21 cellular contexts compared by ENCODE assay signal in the genomic region with DNA sequence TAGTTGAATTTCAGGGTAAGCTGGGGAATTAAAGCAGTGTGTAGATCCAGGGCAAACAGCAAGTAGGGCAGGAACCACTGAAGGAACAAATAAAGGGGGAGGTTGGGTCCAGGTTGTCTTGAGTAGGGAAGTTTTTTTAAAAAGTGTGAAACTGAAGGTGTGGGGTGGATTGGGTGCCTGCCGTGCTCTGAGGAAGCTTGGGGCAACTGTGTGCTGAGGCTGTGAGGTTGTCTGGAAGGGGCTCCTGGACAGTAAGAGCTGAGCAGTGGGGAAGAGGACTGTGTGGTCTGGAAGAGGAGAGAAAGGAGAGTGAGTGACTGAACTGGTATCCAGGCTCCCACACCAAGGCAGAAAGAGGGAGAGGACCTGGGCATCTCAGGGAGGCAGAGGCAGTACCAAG. TPM values are rescaled to one million over a fixed set of nuclear protein-coding genes. Genes with fewer than 3 reads are reported as not detected.
DNase-seq lines count a peak whose midpoint lies in the region; ATAC-seq, FAIRE-seq and TF ChIP-seq lines count a peak whose summit lies in the region.
"Had no signal": no experiment of that assay in that cellular context is flagged by ENCODE, and none has a peak within 500 bp of the region (broad histone marks: within the 10 kb centered on the region; RNA-seq: fewer than 3 reads in every experiment).

No MANE protein-coding gene starts in this region.

- WGBS in HepG2 (ENCODE audit: low lambda C conversion rate) = 36% methylated on average over 1 of the region's 1 CpG

- no peaks in the 10 kb centered on the region for H3K27me3 Mint-ChIP-seq in activated naive CD4-positive, alpha-beta T cell treated with anti-CD3 and anti-CD28 coated beads, Interleukin-2, amount 10 ng/mL, durations not matched to agents 7 days and 5 days
- H3K27me3 Mint-ChIP-seq in T-helper 17 cell = no peaks in the 10 kb centered on the region

- H3K27me3 ChIP-seq in HepG2 (ENCODE audit: control insufficient read depth in 1 of 2, insufficient read depth in 2 of 2, low read length in 2 of 2) = peaks cover 0 to 5% of the 10 kb centered on the region in 2 experiments; a peak in 1 of 5 replicates
- H3K27me3 ChIP-seq: gastroesophageal sphincter, neutrophil had no signal

- BruUV-seq in HepG2 (replicated peaks; lab: Mats Ljungman, UMichigan) = no TSS peak

- no peaks in the 10 kb centered on the region for H3K36me3 ChIP-seq in HepG2 (replicated peaks in 1 of 2; ENCODE audit: control insufficient read depth in 1 of 2, insufficient read depth in 2 of 2, low read length in 2 of 2)
- H3K36me3 ChIP-seq: esophagus muscularis mucosa, gastroesophageal sphincter, neutrophil, WERI-Rb-1 had no signal

- peaks cover 39% of the 10 kb centered on the region for H3K36me3 Mint-ChIP-seq in activated naive CD4-positive, alpha-beta T cell treated with anti-CD3 and anti-CD28 coated beads, Interleukin-2, amount 10 ng/mL, durations not matched to agents 7 days and 5 days
- peaks cover 7% of the 10 kb centered on the region for H3K36me3 Mint-ChIP-seq in T-helper 17 cell (ENCODE audit: low read depth)

- H3K27ac Mint-ChIP-seq in activated naive CD4-positive, alpha-beta T cell treated with anti-CD3 and anti-CD28 coated beads, Interleukin-2, amount 10 ng/mL, durations not matched to agents 7 days and 5 days = peak overlapping the region; percentile 43
- peak overlapping the region; percentile 93 for H3K27ac Mint-ChIP-seq in T-helper 17 cell

- TF ChIP-seq CTCF in HepG2 (CRISPR knock-in tag; IDR thresholded peaks at IDR 0.05) = no peak

- DNase-seq in activated naive CD4-positive, alpha-beta T cell treated with anti-CD3 and anti-CD28 coated beads, Interleukin-2, amount 10 ng/mL, durations not matched to agents 7 days and 5 days = no peak
- no peak for DNase-seq in activated naive CD4-positive, alpha-beta T cell treated with Interleukin-2 at 50 U/mL for 16 hours
- DNase-seq in T-helper 17 cell (no peak), HepG2 (ENCODE audit: low spot score) (no peak)
- DNase-seq: activated gamma-delta T cell; aorta; DMS79 treated with DMSO at 0.1 percent for 48 hours; effector CD4-positive, alpha-beta T cell; mucosa of descending colon; NCI-H1092; NCI-H524; stimulated activated CD4-positive, alpha-beta T cell treated with anti-CD3 and anti-CD28 coated beads, Interleukin-4, amount 100 ng/mL, for 4 hours; WERI-Rb-1 had no signal

- H3K27ac ChIP-seq in HepG2 (ENCODE audit: extremely low read length, insufficient read depth, low read length) = no peak overlapping the region
- H3K27ac ChIP-seq: esophagus muscularis mucosa, gastroesophageal sphincter, neutrophil, WERI-Rb-1 had no signal

- no peak overlapping the region for H3K4me3 Mint-ChIP-seq in activated naive CD4-positive, alpha-beta T cell treated with anti-CD3 and anti-CD28 coated beads, Interleukin-2, amount 10 ng/mL, durations not matched to agents 7 days and 5 days
- H3K4me3 Mint-ChIP-seq in T-helper 17 cell = no peak overlapping the region

- CTCF ChIA-PET in activated naive CD4-positive, alpha-beta T cell treated with anti-CD3 and anti-CD28 coated beads, Interleukin-2, amount 10 ng/mL, durations not matched to agents 7 days and 5 days (lab: Charles Lee) = interaction anchor here (1.5 kb wide), 1 partner anchor 45 kb away, joined by 4 read pairs; a partner anchor contains a TSS
- CTCF ChIA-PET in HepG2 (lab: Yijun Ruan, JAX; ENCODE audit: low intra/inter-chr PET ratio, low total read pairs) = no interaction called here

- H3K9ac ChIP-seq in HepG2 (ENCODE audit: insufficient read depth, low read depth, low read length) = no peak overlapping the region

- H3K4me1 ChIP-seq in HepG2 (ENCODE audit: insufficient read depth, low read length) = peaks cover 8% of the 10 kb centered on the region; the same call in 1 of the 2 replicates
- H3K4me1 ChIP-seq: esophagus muscularis mucosa, gastroesophageal sphincter had no signal

- no peak overlapping the region for H3K4me3 ChIP-seq in HepG2 (replicated peaks in 1 of 3; ENCODE audit: insufficient read depth in 1 of 3, low read depth in 2 of 3, low read length in 3 of 3)
- H3K4me3 ChIP-seq: esophagus muscularis mucosa, gastroesophageal sphincter, mucosa of descending colon, smooth muscle cell had no signal

- POLR2A ChIA-PET in HepG2 (lab: Yijun Ruan, JAX) = no interaction called here

- no peak overlapping the region for H2AFZ ChIP-seq in HepG2 (ENCODE audit: low read length)

- intact Hi-C loops in HepG2 (cut with micrococcal nuclease; ENCODE audit: unreplicated experiment) = no loop called here

- no peak for FAIRE-seq in HepG2 (lab: Jason Lieb, UNC)

- H3K4me1 Mint-ChIP-seq in activated naive CD4-positive, alpha-beta T cell treated with anti-CD3 and anti-CD28 coated beads, Interleukin-2, amount 10 ng/mL, durations not matched to agents 7 days and 5 days = peaks cover 12% of the 10 kb centered on the region
- peaks cover 16% of the 10 kb centered on the region for H3K4me1 Mint-ChIP-seq in T-helper 17 cell

- TF ChIP-seq EP300 in HepG2 (IDR thresholded peaks at IDR 0.05; ENCODE audit: low read depth in 2 of 2, low read length in 2 of 2) = no peak
- TF ChIP-seq EP300 in HepG2 (CRISPR knock-in tag; IDR thresholded peaks at IDR 0.05; ENCODE audit: borderline replicate concordance) = no peak

- H3K79me2 ChIP-seq in HepG2 (ENCODE audit: insufficient read depth, low read length) = no peaks in the 10 kb centered on the region

- no peak for TF ChIP-seq POLR2A in HepG2 (IDR thresholded peaks at IDR 0.05; ENCODE audit: insufficient read depth in 1 of 2, low read depth in 2 of 2, low read length in 2 of 2)

- no peaks in the 10 kb centered on the region for H4K20me1 ChIP-seq in HepG2 (ENCODE audit: insufficient read depth, low read length)

- ATAC-seq in T-helper 17 cell (no peak), HepG2 (peak; percentile 47; the same call in 2 of the 3 replicates), GM21825 (IDR thresholded peaks at IDR 0.05; ENCODE audit: unreplicated experiment) (no peak), GM18511 (IDR thresholded peaks at IDR 0.05; ENCODE audit: unreplicated experiment) (no peak), GM19455 (IDR thresholded peaks at IDR 0.05; ENCODE audit: unreplicated experiment) (no peak)
- ATAC-seq: gastroesophageal sphincter, left lobe of liver, mucosa of descending colon had no signal

- in situ Hi-C loops in HepG2 (cut with HindIII; ENCODE audit: extremely low pct_ligation_motif_present, low pct_unique_long_range_greater_than_20kb) = no loop called here

- H3K4me2 ChIP-seq in HepG2 (ENCODE audit: low read depth, low read length) = no peak overlapping the region
- H3K4me2 ChIP-seq: smooth muscle cell had no signal

- no peaks in the 10 kb centered on the region for H3K9me3 ChIP-seq in T-helper 17 cell (ENCODE audit: control insufficient read depth, low read length, poor library complexity, severe bottlenecking)
- no peaks in the 10 kb centered on the region for H3K9me3 ChIP-seq in HepG2 (ENCODE audit: low read length)
- H3K9me3 ChIP-seq: esophagus muscularis mucosa, gastroesophageal sphincter, mucosa of descending colon, neutrophil had no signal

- TF ChIP-seq RAD21 in HepG2 (CRISPR knock-in tag; IDR thresholded peaks at IDR 0.05) = no peak

- H3K9me3 Mint-ChIP-seq in activated naive CD4-positive, alpha-beta T cell treated with anti-CD3 and anti-CD28 coated beads, Interleukin-2, amount 10 ng/mL, durations not matched to agents 7 days and 5 days = no peaks in the 10 kb centered on the region

RNA-seq across cellular contexts. Expression of a gene that starts 10.9 kb away (rescaled TPM):
- under 1 TPM in 1 of 2 donors, not detected in 1; 0.63 TPM for total RNA-seq in T-helper 17 cell
- total RNA-seq in HepG2 (2016; rRNA removed; fragmentation: Illumina TruSeq; extraction: Trizol) = not detected in 2 replicates
- not detected in 2 replicates for total RNA-seq in HepG2 (2016; cell fraction: cytosol; rRNA removed; fragmentation: Illumina TruSeq; extraction: Trizol; ENCODE audit: low read depth)
- total RNA-seq in HepG2 (2016; cell fraction: insoluble cytoplasmic fraction; rRNA removed; fragmentation: Illumina TruSeq; extraction: Trizol) = not detected in 2 replicates
- total RNA-seq in HepG2 (2016; cell fraction: membrane; rRNA removed; fragmentation: Illumina TruSeq; extraction: Trizol) = not detected in 2 replicates
- total RNA-seq in HepG2 (2016; cell fraction: nucleus; rRNA removed; fragmentation: Illumina TruSeq; extraction: Trizol) = not detected in 2 replicates
- polyA plus RNA-seq in HepG2 (2011; rRNA removed) = 0.08 and 0.10 TPM in 2 replicates
- polyA plus RNA-seq in HepG2 (2011; cell fraction: cytosol; rRNA removed) = 0.05 and 0.08 TPM in 2 replicates
- polyA plus RNA-seq in HepG2 (2011; cell fraction: nucleus; rRNA removed) = 0.34 and 0.66 TPM in 2 replicates
- 0.51 and 0.78 TPM in 2 replicates for polyA plus RNA-seq in HepG2 (2012)
- polyA plus RNA-seq in HepG2 (2016; cell fraction: cytosol; fragmentation: Illumina TruSeq; extraction: Trizol; ENCODE audit: low read depth) = not detected in 2 replicates
- not detected in 2 replicates for polyA plus RNA-seq in HepG2 (2016; cell fraction: insoluble cytoplasmic fraction; fragmentation: Illumina TruSeq; extraction: Trizol; ENCODE audit: low read depth)
- not detected in 2 replicates for polyA plus RNA-seq in HepG2 (2016; cell fraction: membrane; fragmentation: Illumina TruSeq; extraction: Trizol; ENCODE audit: low read depth)
- not detected in 2 replicates for polyA plus RNA-seq in HepG2 (2016; cell fraction: nucleus; fragmentation: Illumina TruSeq; extraction: Trizol; ENCODE audit: insufficient read depth, low read depth)
- polyA minus RNA-seq in HepG2 (2011; rRNA and poly(A)+ RNA removed; ENCODE audit: low replicate concordance) = not detected in 2 replicates
- polyA minus RNA-seq in HepG2 (2011; cell fraction: cytosol; rRNA and poly(A)+ RNA removed) = not detected in 2 replicates
- not detected in 2 replicates for polyA minus RNA-seq in HepG2 (2011; cell fraction: nucleus; rRNA and poly(A)+ RNA removed)

RNA-seq across cellular contexts. Expression of a gene that starts 17.4 kb away (rescaled TPM):
- total RNA-seq in T-helper 17 cell (1 to 10 TPM in 1 of 2 donors, under 1 TPM in 1; 0.97 to 1.3 TPM), HepG2 (2016; rRNA removed; fragmentation: Illumina TruSeq; extraction: Trizol) (7.9 and 20.5 TPM in 2 replicates)
- 14.4 and 19.9 TPM in 2 replicates for total RNA-seq in HepG2 (2016; cell fraction: cytosol; rRNA removed; fragmentation: Illumina TruSeq; extraction: Trizol; ENCODE audit: low read depth)
- 6.3 and 20.7 TPM in 2 replicates for total RNA-seq in HepG2 (2016; cell fraction: insoluble cytoplasmic fraction; rRNA removed; fragmentation: Illumina TruSeq; extraction: Trizol)
- 5.4 and 5.7 TPM in 2 replicates for total RNA-seq in HepG2 (2016; cell fraction: membrane; rRNA removed; fragmentation: Illumina TruSeq; extraction: Trizol)
- total RNA-seq in HepG2 (2016; cell fraction: nucleus; rRNA removed; fragmentation: Illumina TruSeq; extraction: Trizol) = 23.7 and 28.0 TPM in 2 replicates
- 20.1 and 21.1 TPM in 2 replicates for polyA plus RNA-seq in HepG2 (2011; rRNA removed)
- polyA plus RNA-seq in HepG2 (2011; cell fraction: cytosol; rRNA removed) = 12.3 and 21.8 TPM in 2 replicates
- polyA plus RNA-seq in HepG2 (2011; cell fraction: nucleus; rRNA removed) = 72.0 and 79.4 TPM in 2 replicates
- 20.2 and 27.2 TPM in 2 replicates for polyA plus RNA-seq in HepG2 (2012)
- 1.8 and 2.1 TPM in 2 replicates for polyA plus RNA-seq in HepG2 (2016; cell fraction: cytosol; fragmentation: Illumina TruSeq; extraction: Trizol; ENCODE audit: low read depth)
- polyA plus RNA-seq in HepG2 (2016; cell fraction: insoluble cytoplasmic fraction; fragmentation: Illumina TruSeq; extraction: Trizol; ENCODE audit: low read depth) = 8.0 and 10.2 TPM in 2 replicates
- 3.0 and 3.3 TPM in 2 replicates for polyA plus RNA-seq in HepG2 (2016; cell fraction: membrane; fragmentation: Illumina TruSeq; extraction: Trizol; ENCODE audit: low read depth)
- polyA plus RNA-seq in HepG2 (2016; cell fraction: nucleus; fragmentation: Illumina TruSeq; extraction: Trizol; ENCODE audit: insufficient read depth, low read depth) = 52.6 and 56.5 TPM in 2 replicates
- polyA minus RNA-seq in HepG2 (2011; rRNA and poly(A)+ RNA removed; ENCODE audit: low replicate concordance) = 0.12 and 24.7 TPM in 2 replicates
- 10.2 and 13.7 TPM in 2 replicates for polyA minus RNA-seq in HepG2 (2011; cell fraction: cytosol; rRNA and poly(A)+ RNA removed)
- 19.1 and 20.3 TPM in 2 replicates for polyA minus RNA-seq in HepG2 (2011; cell fraction: nucleus; rRNA and poly(A)+ RNA removed)

RNA-seq across cellular contexts. Expression of a gene that starts 21.4 kb away (rescaled TPM):
- total RNA-seq in T-helper 17 cell (100 to 1,000 TPM; 187 to 205 TPM), HepG2 (2016; rRNA removed; fragmentation: Illumina TruSeq; extraction: Trizol) (0.07 and 0.27 TPM in 2 replicates)
- total RNA-seq in HepG2 (2016; cell fraction: cytosol; rRNA removed; fragmentation: Illumina TruSeq; extraction: Trizol; ENCODE audit: low read depth) = not detected in 2 replicates
- 0.15 TPM in 1 of 2 replicates, not detected in the other for total RNA-seq in HepG2 (2016; cell fraction: insoluble cytoplasmic fraction; rRNA removed; fragmentation: Illumina TruSeq; extraction: Trizol)
- 0.10 TPM in 1 of 2 replicates, not detected in the other for total RNA-seq in HepG2 (2016; cell fraction: membrane; rRNA removed; fragmentation: Illumina TruSeq; extraction: Trizol)
- 0.28 and 0.41 TPM in 2 replicates for total RNA-seq in HepG2 (2016; cell fraction: nucleus; rRNA removed; fragmentation: Illumina TruSeq; extraction: Trizol)
- 0.68 and 0.95 TPM in 2 replicates for polyA plus RNA-seq in HepG2 (2011; rRNA removed)
- 0.54 and 0.87 TPM in 2 replicates for polyA plus RNA-seq in HepG2 (2011; cell fraction: cytosol; rRNA removed)
- 0.55 and 0.64 TPM in 2 replicates for polyA plus RNA-seq in HepG2 (2011; cell fraction: nucleus; rRNA removed)
- 1.5 and 2.7 TPM in 2 replicates for polyA plus RNA-seq in HepG2 (2012)
- 0.06 and 0.14 TPM in 2 replicates for polyA plus RNA-seq in HepG2 (2016; cell fraction: cytosol; fragmentation: Illumina TruSeq; extraction: Trizol; ENCODE audit: low read depth)
- 0.16 and 0.24 TPM in 2 replicates for polyA plus RNA-seq in HepG2 (2016; cell fraction: insoluble cytoplasmic fraction; fragmentation: Illumina TruSeq; extraction: Trizol; ENCODE audit: low read depth)
- polyA plus RNA-seq in HepG2 (2016; cell fraction: membrane; fragmentation: Illumina TruSeq; extraction: Trizol; ENCODE audit: low read depth) = not detected in 2 replicates
- 0.52 and 0.68 TPM in 2 replicates for polyA plus RNA-seq in HepG2 (2016; cell fraction: nucleus; fragmentation: Illumina TruSeq; extraction: Trizol; ENCODE audit: insufficient read depth, low read depth)
- polyA minus RNA-seq in HepG2 (2011; rRNA and poly(A)+ RNA removed; ENCODE audit: low replicate concordance) = 2.6 TPM in 1 of 2 replicates, not detected in the other
- polyA minus RNA-seq in HepG2 (2011; cell fraction: cytosol; rRNA and poly(A)+ RNA removed) = 0.20 and 0.70 TPM in 2 replicates
- polyA minus RNA-seq in HepG2 (2011; cell fraction: nucleus; rRNA and poly(A)+ RNA removed) = 0.39 and 0.87 TPM in 2 replicates

RNA-seq across cellular contexts. Expression of a gene that starts 30.0 kb away (rescaled TPM):
- total RNA-seq in T-helper 17 cell = under 1 TPM; 0.26 to 0.45 TPM
- 0.17 and 1.3 TPM in 2 replicates for total RNA-seq in HepG2 (2016; rRNA removed; fragmentation: Illumina TruSeq; extraction: Trizol)
- 0.26 and 0.30 TPM in 2 replicates for total RNA-seq in HepG2 (2016; cell fraction: cytosol; rRNA removed; fragmentation: Illumina TruSeq; extraction: Trizol; ENCODE audit: low read depth)
- 0.15 and 0.84 TPM in 2 replicates for total RNA-seq in HepG2 (2016; cell fraction: insoluble cytoplasmic fraction; rRNA removed; fragmentation: Illumina TruSeq; extraction: Trizol)
- 0.14 and 0.46 TPM in 2 replicates for total RNA-seq in HepG2 (2016; cell fraction: membrane; rRNA removed; fragmentation: Illumina TruSeq; extraction: Trizol)
- total RNA-seq in HepG2 (2016; cell fraction: nucleus; rRNA removed; fragmentation: Illumina TruSeq; extraction: Trizol) = 0.84 and 2.6 TPM in 2 replicates
- 3.6 and 3.8 TPM in 2 replicates for polyA plus RNA-seq in HepG2 (2011; rRNA removed)
- polyA plus RNA-seq in HepG2 (2011; cell fraction: cytosol; rRNA removed) = 0.58 and 1.0 TPM in 2 replicates
- polyA plus RNA-seq in HepG2 (2011; cell fraction: nucleus; rRNA removed) = 31.0 and 48.1 TPM in 2 replicates
- 1.9 and 2.1 TPM in 2 replicates for polyA plus RNA-seq in HepG2 (2012)
- 0.17 and 0.24 TPM in 2 replicates for polyA plus RNA-seq in HepG2 (2016; cell fraction: cytosol; fragmentation: Illumina TruSeq; extraction: Trizol; ENCODE audit: low read depth)
- polyA plus RNA-seq in HepG2 (2016; cell fraction: insoluble cytoplasmic fraction; fragmentation: Illumina TruSeq; extraction: Trizol; ENCODE audit: low read depth) = 0.56 and 0.57 TPM in 2 replicates
- 0.18 and 0.34 TPM in 2 replicates for polyA plus RNA-seq in HepG2 (2016; cell fraction: membrane; fragmentation: Illumina TruSeq; extraction: Trizol; ENCODE audit: low read depth)
- polyA plus RNA-seq in HepG2 (2016; cell fraction: nucleus; fragmentation: Illumina TruSeq; extraction: Trizol; ENCODE audit: insufficient read depth, low read depth) = 9.0 and 13.6 TPM in 2 replicates
- polyA minus RNA-seq in HepG2 (2011; rRNA and poly(A)+ RNA removed; ENCODE audit: low replicate concordance) = 0.07 and 2.9 TPM in 2 replicates
- polyA minus RNA-seq in HepG2 (2011; cell fraction: cytosol; rRNA and poly(A)+ RNA removed) = not detected in 2 replicates
- polyA minus RNA-seq in HepG2 (2011; cell fraction: nucleus; rRNA and poly(A)+ RNA removed) = 8.1 and 8.2 TPM in 2 replicates

RNA-seq across cellular contexts. Expression of a gene that starts 38.4 kb away (rescaled TPM):
- total RNA-seq in T-helper 17 cell = 1 to 10 TPM; 3.8 to 4.6 TPM
- 0.11 TPM in 1 of 2 replicates, not detected in the other for total RNA-seq in HepG2 (2016; rRNA removed; fragmentation: Illumina TruSeq; extraction: Trizol)
- total RNA-seq in HepG2 (2016; cell fraction: cytosol; rRNA removed; fragmentation: Illumina TruSeq; extraction: Trizol; ENCODE audit: low read depth) = not detected in 2 replicates
- total RNA-seq in HepG2 (2016; cell fraction: insoluble cytoplasmic fraction; rRNA removed; fragmentation: Illumina TruSeq; extraction: Trizol) = 0.11 TPM in 1 of 2 replicates, not detected in the other
- 0.07 TPM in 1 of 2 replicates, not detected in the other for total RNA-seq in HepG2 (2016; cell fraction: membrane; rRNA removed; fragmentation: Illumina TruSeq; extraction: Trizol)
- total RNA-seq in HepG2 (2016; cell fraction: nucleus; rRNA removed; fragmentation: Illumina TruSeq; extraction: Trizol) = 0.31 TPM in 1 of 2 replicates, not detected in the other
- 0.26 and 0.51 TPM in 2 replicates for polyA plus RNA-seq in HepG2 (2011; rRNA removed)
- polyA plus RNA-seq in HepG2 (2011; cell fraction: cytosol; rRNA removed) = 0.08 and 0.15 TPM in 2 replicates
- 3.5 and 3.6 TPM in 2 replicates for polyA plus RNA-seq in HepG2 (2011; cell fraction: nucleus; rRNA removed)
- polyA plus RNA-seq in HepG2 (2012) = 0.95 and 1.0 TPM in 2 replicates
- polyA plus RNA-seq in HepG2 (2016; cell fraction: cytosol; fragmentation: Illumina TruSeq; extraction: Trizol; ENCODE audit: low read depth) = not detected in 2 replicates
- polyA plus RNA-seq in HepG2 (2016; cell fraction: insoluble cytoplasmic fraction; fragmentation: Illumina TruSeq; extraction: Trizol; ENCODE audit: low read depth) = not detected in 2 replicates
- 0.11 TPM in 1 of 2 replicates, not detected in the other for polyA plus RNA-seq in HepG2 (2016; cell fraction: membrane; fragmentation: Illumina TruSeq; extraction: Trizol; ENCODE audit: low read depth)
- 1.3 and 2.2 TPM in 2 replicates for polyA plus RNA-seq in HepG2 (2016; cell fraction: nucleus; fragmentation: Illumina TruSeq; extraction: Trizol; ENCODE audit: insufficient read depth, low read depth)
- 0.08 and 0.54 TPM in 2 replicates for polyA minus RNA-seq in HepG2 (2011; rRNA and poly(A)+ RNA removed; ENCODE audit: low replicate concordance)
- polyA minus RNA-seq in HepG2 (2011; cell fraction: cytosol; rRNA and poly(A)+ RNA removed) = not detected in 2 replicates
- 0.90 and 2.0 TPM in 2 replicates for polyA minus RNA-seq in HepG2 (2011; cell fraction: nucleus; rRNA and poly(A)+ RNA removed)

Comparison
In these comparisons a context has a peak if more than half of its experiments do, and no peak if none do; other contexts are left out.
1. RNA of a gene that starts 21.4 kb away (total RNA-seq): 187 to 205 TPM in T-helper 17 cell; 0.07 to 0.41 TPM in HepG2; every median in the first group is over 100 times any median in the second.